ENCODE assay signal across 13 cellular contexts in the genomic region with DNA sequence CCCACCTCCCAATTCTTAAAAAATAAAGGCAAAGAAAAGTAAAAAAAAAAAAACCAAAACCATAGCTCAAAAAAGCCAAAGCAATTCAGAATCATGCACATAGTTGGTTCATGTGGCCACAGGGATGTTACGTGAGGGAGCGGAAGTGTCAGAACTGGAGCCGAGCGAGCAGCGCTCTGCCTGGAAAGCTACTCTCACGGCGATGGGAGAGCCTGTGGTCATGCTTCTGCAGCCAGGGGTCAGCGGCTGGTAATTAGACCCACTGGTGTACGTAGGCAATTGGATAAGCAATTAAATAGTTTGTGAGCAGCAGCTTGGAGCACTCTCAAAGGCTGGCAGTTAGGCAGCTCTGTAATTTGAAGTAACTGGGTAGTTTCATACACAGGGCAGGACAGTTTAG.
DNase-seq lines count a peak whose midpoint lies in the region; FAIRE-seq and TF ChIP-seq lines count a peak whose summit lies in the region.
"Had no signal": no experiment of that assay in that cellular context is flagged by ENCODE, and none has a peak within 500 bp of the region (broad histone marks: within the 10 kb centered on the region; RNA-seq: fewer than 3 reads in every experiment).

No MANE protein-coding gene starts in this region.

- H3K4me3 ChIP-seq in KMS-11 (IDR thresholded peaks at IDR 0.05; ENCODE audit: insufficient read depth, low read depth, low read length) (no peak overlapping the region), choroid plexus epithelial cell (ENCODE audit: low read depth, low read length) (peak overlapping the region; percentile 14), HAP-1 (no peak overlapping the region)

- TF ChIP-seq CTCF in KMS-11 (conservative IDR thresholded peaks at IDR 0.05; ENCODE audit: low read depth, low read length) (no peak), choroid plexus epithelial cell (conservative IDR thresholded peaks at IDR 0.05; ENCODE audit: low read depth, low read length) (no peak)

- peak overlapping the region; percentile 73 for H3K9ac ChIP-seq in KMS-11

- no peaks in the 10 kb centered on the region for H4K20me1 ChIP-seq in KMS-11 (ENCODE audit: insufficient read depth)

- FAIRE-seq in H54 (lab: Jason Lieb, UNC): no peak
- FAIRE-seq: keratinocyte had no signal

- in situ Hi-C loops in HAP-1 (cut with MboI; ENCODE audit: low sequenced_read_pairs): no loop called here

- no peak for TF ChIP-seq POLR2A in H54 (IDR thresholded peaks at IDR 0.05; ENCODE audit: low read depth, low read length)

- H3K79me2 ChIP-seq in KMS-11 (ENCODE audit: insufficient read depth, low read depth): no peaks in the 10 kb centered on the region

- H3K36me3 ChIP-seq in KMS-11 (ENCODE audit: insufficient read depth): no peaks in the 10 kb centered on the region
- H3K36me3 ChIP-seq in HAP-1 (replicated peaks): no peaks in the 10 kb centered on the region

- H3K27ac ChIP-seq in KMS-11: peak overlapping the region; percentile 92
- H3K27ac ChIP-seq: foreskin keratinocyte, RWPE1 had no signal

- H3K27me3 ChIP-seq in KMS-11 (ENCODE audit: insufficient read depth, low read depth) (no peaks in the 10 kb centered on the region), HAP-1 (ENCODE audit: low read depth) (no peaks in the 10 kb centered on the region)
- H3K27me3 ChIP-seq: foreskin keratinocyte had no signal

- H3K9me3 ChIP-seq in HAP-1: no peaks in the 10 kb centered on the region

- DNase-seq in choroid plexus epithelial cell (ENCODE audit: low read depth) (peak; percentile 69), left kidney (ENCODE audit: low read depth, low spot score) (peak; percentile 97), stromal cell of bone marrow (ENCODE audit: low read depth) (peak; percentile 4), HAP-1 (ENCODE audit: low spot score in 2 of 2) (no peak), H54 (ENCODE audit: insufficient read length, low spot score) (no peak), amniotic stem cell (lab: John Stamatoyannopoulos, UW) (no peak)
- DNase-seq: activated CD4-positive, alpha-beta T cell treated with anti-CD3 and anti-CD28 coated beads, Interleukin-2, amount 50 U/mL, for 4 hours; dermis blood vessel endothelial cell; foreskin keratinocyte; HCEC 1CT had no signal

- peak overlapping the region; percentile 88 for H3K4me2 ChIP-seq in KMS-11

- peak overlapping the region; percentile 51 for H2AFZ ChIP-seq in KMS-11 (ENCODE audit: low read depth)

- H3K4me1 ChIP-seq in KMS-11 (ENCODE audit: low read depth, poor library complexity, severe bottlenecking): peaks cover 55% of the 10 kb centered on the region
- peaks cover 10% of the 10 kb centered on the region for H3K4me1 ChIP-seq in HAP-1
- H3K4me1 ChIP-seq: foreskin keratinocyte had no signal

Comparison
In these comparisons a context has a peak if more than half of its experiments do, and no peak if none do; other contexts are left out.
1. DNase-seq: peak in choroid plexus epithelial cell (single experiment), left kidney (single experiment) and stromal cell of bone marrow (single experiment); none in HAP-1 (0 of 2), H54 (single experiment) and amniotic stem cell (single experiment).